Comparison of ENCODE assay signal across 1 cellular context in genomic region chr16:53510704-53511070, GRCh38.
TF ChIP-seq lines count a peak whose summit lies in the region.

No MANE protein-coding gene starts in this region.

TF ChIP-seq in H1, 55 proteins besides CTCF, POLR2A, EP300 and RAD21:
- TF ChIP-seq KDM1A (IDR thresholded peaks at IDR 0.05; ENCODE audit: borderline replicate concordance, low read length) (no peak), EGR1 (IDR thresholded peaks at IDR 0.05; ENCODE audit: borderline replicate concordance, low read depth, low read length) (no peak), YY1 (IDR thresholded peaks at IDR 0.05; ENCODE audit: low read depth, low read length) (no peak), TAF7 (optimal IDR thresholded peaks at IDR 0.05; ENCODE audit: borderline replicate concordance, low read depth, low read length) (no peak), GTF2F1 (IDR thresholded peaks at IDR 0.05; ENCODE audit: borderline replicate concordance, low read depth, low read length) (no peak), POLR2AphosphoS5 (IDR thresholded peaks at IDR 0.05; ENCODE audit: low read depth, low read length) (no peak), SUZ12 (IDR thresholded peaks at IDR 0.05; ENCODE audit: low read length) (no peak), CHD1 (IDR thresholded peaks at IDR 0.05; ENCODE audit: low read depth, low read length) (no peak), SAP30 (IDR thresholded peaks at IDR 0.05; ENCODE audit: insufficient read depth, insufficient replicate concordance, low read length) (no peak), TCF12 (IDR thresholded peaks at IDR 0.05; ENCODE audit: low read depth, low read length) (no peak), SIN3A (conservative IDR thresholded peaks at IDR 0.05 in 1 of 2, IDR thresholded peaks at IDR 0.05 in 1 of 2; ENCODE audit: low read depth in 1 of 2, low read length in 2 of 2) (no peak), TEAD4 (IDR thresholded peaks at IDR 0.05; ENCODE audit: low read depth, low read length) (no peak), POU5F1 (IDR thresholded peaks at IDR 0.05; ENCODE audit: low read depth, low read length) (no peak), CBX8 (IDR thresholded peaks at IDR 0.05; ENCODE audit: borderline replicate concordance, low read depth, low read length) (no peak), BACH1 (IDR thresholded peaks at IDR 0.05; ENCODE audit: low read length) (no peak), CHD2 (IDR thresholded peaks at IDR 0.05; ENCODE audit: low read length) (no peak), JUND (IDR thresholded peaks at IDR 0.05; ENCODE audit: low read length) (no peak), ASH2L (IDR thresholded peaks at IDR 0.05; ENCODE audit: low read length) (no peak)
